Comparison of ENCODE assay signal across 1 cellular context in genomic region chr11:6609502-6610015, GRCh38.
TF ChIP-seq lines count a peak whose summit lies in the region.

No MANE protein-coding gene starts in this region.

TF ChIP-seq in IMR-90, 13 proteins besides CTCF, POLR2A, EP300 and RAD21:
- TF ChIP-seq MAFK (IDR thresholded peaks at IDR 0.05; ENCODE audit: low read depth, low read length) = no peak
